ENCODE assay signal across 8 cellular contexts in the genomic region with DNA sequence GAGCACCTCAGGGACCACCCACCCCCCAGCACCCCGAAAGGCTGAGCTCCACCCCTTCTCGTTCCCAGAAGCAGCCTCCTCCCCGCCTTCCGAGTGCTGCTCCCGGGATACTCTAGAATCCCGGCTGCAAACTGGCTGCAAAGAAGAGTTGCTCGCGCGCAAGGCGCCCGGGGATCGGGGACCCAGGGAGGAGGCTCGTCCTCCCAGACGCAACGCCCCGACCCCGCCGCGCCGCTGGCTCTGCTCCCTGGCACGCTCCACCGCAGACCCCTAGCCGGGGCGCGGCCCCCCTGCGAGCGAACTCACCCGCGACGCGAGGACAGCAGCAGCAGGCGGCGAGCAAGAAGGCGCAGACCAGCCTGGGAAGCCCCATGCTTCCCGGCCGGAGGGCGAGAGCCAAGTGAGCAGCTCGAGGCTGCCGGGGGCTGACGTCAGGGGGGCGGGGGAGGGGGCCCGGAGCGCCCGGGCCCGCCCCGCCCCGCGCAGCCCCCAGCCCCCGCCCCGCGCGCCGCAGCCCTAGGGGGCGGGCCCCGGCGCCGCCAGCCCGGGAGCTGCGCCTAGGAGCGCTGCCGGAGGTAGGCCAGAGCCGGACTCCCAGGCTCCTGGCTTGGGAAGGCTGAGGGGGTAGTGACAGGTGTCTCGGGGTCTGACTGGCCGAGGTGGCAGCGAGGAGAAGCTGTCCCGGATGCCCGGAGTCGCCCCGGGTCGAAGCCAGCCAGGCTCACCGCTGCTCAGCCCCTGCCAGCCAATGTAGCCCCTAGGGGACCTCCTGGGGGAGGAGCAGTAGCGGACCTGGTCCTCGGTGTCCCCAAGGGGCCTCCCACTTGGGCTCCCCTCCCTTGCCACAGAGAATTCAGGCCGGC. TPM values are rescaled to one million over a fixed set of nuclear protein-coding genes. Genes with fewer than 3 reads are reported as not detected.
DNase-seq lines count a peak whose midpoint lies in the region; ATAC-seq and TF ChIP-seq lines count a peak whose summit lies in the region.

A gene with protein sequence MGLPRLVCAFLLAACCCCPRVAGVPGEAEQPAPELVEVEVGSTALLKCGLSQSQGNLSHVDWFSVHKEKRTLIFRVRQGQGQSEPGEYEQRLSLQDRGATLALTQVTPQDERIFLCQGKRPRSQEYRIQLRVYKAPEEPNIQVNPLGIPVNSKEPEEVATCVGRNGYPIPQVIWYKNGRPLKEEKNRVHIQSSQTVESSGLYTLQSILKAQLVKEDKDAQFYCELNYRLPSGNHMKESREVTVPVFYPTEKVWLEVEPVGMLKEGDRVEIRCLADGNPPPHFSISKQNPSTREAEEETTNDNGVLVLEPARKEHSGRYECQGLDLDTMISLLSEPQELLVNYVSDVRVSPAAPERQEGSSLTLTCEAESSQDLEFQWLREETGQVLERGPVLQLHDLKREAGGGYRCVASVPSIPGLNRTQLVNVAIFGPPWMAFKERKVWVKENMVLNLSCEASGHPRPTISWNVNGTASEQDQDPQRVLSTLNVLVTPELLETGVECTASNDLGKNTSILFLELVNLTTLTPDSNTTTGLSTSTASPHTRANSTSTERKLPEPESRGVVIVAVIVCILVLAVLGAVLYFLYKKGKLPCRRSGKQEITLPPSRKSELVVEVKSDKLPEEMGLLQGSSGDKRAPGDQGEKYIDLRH (minus strand): TSS at position 402 of the 863 bp plus-strand sequence. CDS start 29 bp downstream, at position 373.

- H2BK12ac ChIP-seq in H9 (ENCODE audit: insufficient read length, low read depth, low read length), result no peak within 1 kb of the TSS

- no peak within 1 kb of the TSS for H3T11ph ChIP-seq in H9 (ENCODE audit: low read length)

- peaks cover 34% of the 10 kb centered on the region for H3K23me2 ChIP-seq in H9 (ENCODE audit: insufficient read length, low read depth, low read length, poor library complexity, severe bottlenecking)

- H3K9me3 ChIP-seq in H9 (ENCODE audit: control insufficient read depth, low read depth, low read length) (no peaks in the 10 kb centered on the region), T-helper 17 cell (ENCODE audit: control insufficient read depth, low read length, poor library complexity, severe bottlenecking) (no peaks in the 10 kb centered on the region)

- no peak within 1 kb of the TSS for H4K91ac ChIP-seq in H9 (ENCODE audit: insufficient read length, low read depth, low read length)

- peak within 1 kb of the TSS; percentile 77 for H3K4me2 ChIP-seq in H9 (ENCODE audit: insufficient read depth, insufficient read length, low read length)

- H2BK15ac ChIP-seq in H9 (ENCODE audit: low read depth, low read length), result no peak within 1 kb of the TSS

- ATAC-seq in T-helper 17 cell (no peak), HG02759 (IDR thresholded peaks at IDR 0.05; ENCODE audit: unreplicated experiment) (no peak)

- H3K14ac ChIP-seq in H9 (ENCODE audit: insufficient read depth, low read length), result peak within 1 kb of the TSS; percentile 75

- peaks cover 0 to 15% (median 5%) of the 10 kb centered on the region in 3 experiments; a peak in 3 of 7 replicates for H3K36me3 Mint-ChIP-seq in H9 (ENCODE audit: insufficient read depth in 1 of 3, low read depth in 3 of 3)
- peaks cover 2% of the 10 kb centered on the region for H3K36me3 Mint-ChIP-seq in T-helper 17 cell (ENCODE audit: low read depth)
- H3K36me3 Mint-ChIP-seq in nephron (ENCODE audit: low read depth), result no peaks in the 10 kb centered on the region

- peaks cover 42 to 49% of the 10 kb centered on the region in 2 experiments for H3K4me1 Mint-ChIP-seq in H9
- peaks cover 36% of the 10 kb centered on the region for H3K4me1 Mint-ChIP-seq in T-helper 17 cell
- H3K4me1 Mint-ChIP-seq in nephron, result peaks cover 19% of the 10 kb centered on the region

- H3K9me3 Mint-ChIP-seq in H9 (no peaks in the 10 kb centered on the region), nephron (no peaks in the 10 kb centered on the region)

- no peak within 1 kb of the TSS for H2BK5ac ChIP-seq in H9 (ENCODE audit: insufficient read length, low read length)

- H3K9ac ChIP-seq in H9 (ENCODE audit: extremely low read depth, insufficient read length, low read length), result peak within 1 kb of the TSS; percentile 25

- H3K79me1 ChIP-seq in H9 (ENCODE audit: insufficient read depth, low read depth, low read length, poor library complexity, severe bottlenecking), result no peaks in the 10 kb centered on the region

- H3K27me3 Mint-ChIP-seq in H9 (ENCODE audit: low read depth) (peaks cover 38% of the 10 kb centered on the region), T-helper 17 cell (peaks cover 20% of the 10 kb centered on the region), nephron (ENCODE audit: low read depth) (peaks cover 6% of the 10 kb centered on the region)

- peaks cover 15% of the 10 kb centered on the region; the same call in 1 of the 2 replicates for H3K4me1 ChIP-seq in H9 (ENCODE audit: insufficient read depth, low read length)

- DNase-seq in AG08395 (ENCODE audit: low spot score), result peak; percentile 32
- peak; percentile 69 for DNase-seq in H9
- DNase-seq in T-helper 17 cell, result peak in 1 of 3 donors; percentile 28
- DNase-seq in fibroblast of mammary gland (ENCODE audit: low read depth), result no peak
- DNase-seq in COR-L47 (lab: John Stamatoyannopoulos, UW), result no peak
- DNase-seq in NCI-H128 (lab: John Stamatoyannopoulos, UW; ENCODE audit: unreplicated experiment), result no peak

- WGBS in H9 (ENCODE audit: extremely low coverage, insufficient read length, low lambda C conversion rate), result no CpG with 5 or more reads among the region's 74 CpGs

- H2BK20ac ChIP-seq in H9 (ENCODE audit: low read depth, low read length, poor library complexity, severe bottlenecking), result no peak within 1 kb of the TSS

- peak within 1 kb of the TSS; percentile 13 for H3K4me3 ChIP-seq in fibroblast of mammary gland (ENCODE audit: control insufficient read depth, low read depth, low read length)

- peaks cover 9% of the 10 kb centered on the region; the same call in 1 of the 2 replicates for H3K27me3 ChIP-seq in H9 (ENCODE audit: insufficient read depth, low read length)

- TF ChIP-seq CTCF in H9 (conservative IDR thresholded peaks at IDR 0.05) (no peak), fibroblast of mammary gland (conservative IDR thresholded peaks at IDR 0.05; ENCODE audit: control insufficient read depth, insufficient read depth, low read depth, low read length) (no peak), nephron (IDR thresholded peaks at IDR 0.05; ENCODE audit: unreplicated experiment in 3 of 3) (no peak)

- H2AFZ ChIP-seq in H9 (ENCODE audit: low read length), result no peak within 1 kb of the TSS

- H3K23ac ChIP-seq in H9 (ENCODE audit: insufficient read length, low read depth, low read length), result no peak within 1 kb of the TSS

- H3K27ac ChIP-seq in H9 (ENCODE audit: insufficient read length, low read depth, low read length), result no peak within 1 kb of the TSS

- H4K5ac ChIP-seq in H9 (ENCODE audit: insufficient read length, low read depth, low read length), result no peak within 1 kb of the TSS

- H3K18ac ChIP-seq in H9 (ENCODE audit: insufficient read length, low read depth, low read length), result no peak within 1 kb of the TSS

- H3K56ac ChIP-seq in H9 (ENCODE audit: insufficient read length, low read depth, low read length), result no peak within 1 kb of the TSS

- no peak within 1 kb of the TSS for H3K4ac ChIP-seq in H9 (ENCODE audit: low read depth, low read length)

- H2AK5ac ChIP-seq in H9 (ENCODE audit: insufficient read length, low read length), result no peak within 1 kb of the TSS

- H3K79me2 ChIP-seq in H9 (ENCODE audit: insufficient read depth, low read length), result no peaks in the 10 kb centered on the region

- no peak within 1 kb of the TSS for H2BK120ac ChIP-seq in H9 (ENCODE audit: low read depth, low read length, poor library complexity, severe bottlenecking)

- peak within 1 kb of the TSS; percentile 66 to 77 for H3K4me3 Mint-ChIP-seq in H9
- peak within 1 kb of the TSS; percentile 89 for H3K4me3 Mint-ChIP-seq in T-helper 17 cell
- peak within 1 kb of the TSS; percentile 76 to 79 (median 77) for H3K4me3 Mint-ChIP-seq in nephron

- H4K8ac ChIP-seq in H9 (replicated peaks; ENCODE audit: insufficient read length, low read depth, low read length), result no peak within 1 kb of the TSS

- H4K20me1 ChIP-seq in H9 (ENCODE audit: control insufficient read depth, insufficient read depth, insufficient read length), result no peaks in the 10 kb centered on the region

- H3K27ac Mint-ChIP-seq in H9 (no peak within 1 kb of the TSS), T-helper 17 cell (peak within 1 kb of the TSS; percentile 95), nephron (peak within 1 kb of the TSS; percentile 30 to 92 (median 60))

RNA-seq across cellular contexts. Expression of the gene that starts here (rescaled TPM):
- total RNA-seq in H9 (2021) (21.5 and 23.3 TPM in 2 replicates), T-helper 17 cell (10 to 100 TPM; 25.6 to 54.0 TPM)

Comparison
In these comparisons a context has a peak if more than half of its experiments do, and no peak if none do; other contexts are left out.
1. DNase-seq: peak in AG08395 (single experiment) and H9 (single experiment); none in fibroblast of mammary gland (single experiment), COR-L47 (single experiment) and NCI-H128 (single experiment).
2. H3K27ac Mint-ChIP-seq: peak in T-helper 17 cell (single experiment) and nephron (3 of 3); none in H9 (0 of 3).
3. Peak in every context shown above with its lines, with median percentiles within 50 percentile points of each other: H3K4me3 Mint-ChIP-seq.